29 cellular contexts compared by ENCODE assay signal in the genomic region with DNA sequence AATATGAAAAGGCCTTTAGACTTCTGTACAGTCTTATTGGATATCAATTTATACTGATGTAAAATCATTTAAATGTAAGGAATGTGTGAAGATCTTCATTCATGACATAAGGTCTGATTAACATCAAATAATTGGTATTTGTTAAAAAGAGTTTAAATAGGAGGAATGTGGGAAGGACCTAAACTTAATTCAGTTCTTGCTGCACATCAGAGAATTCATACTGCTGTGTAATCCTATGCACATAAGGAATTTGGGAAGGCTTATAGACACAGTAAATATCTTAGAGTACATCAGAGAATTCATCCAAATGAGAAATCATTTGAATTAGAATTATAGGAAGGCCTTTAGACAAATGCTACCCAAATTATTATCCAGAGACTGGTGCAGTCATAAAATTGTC. TPM values are rescaled to one million over a fixed set of nuclear protein-coding genes. Genes with fewer than 3 reads are reported as not detected.
"Had no signal": no experiment of that assay in that cellular context is flagged by ENCODE, and none has a peak within 500 bp of the region (broad histone marks: within the 10 kb centered on the region; RNA-seq: fewer than 3 reads in every experiment).

No MANE protein-coding gene starts in this region.

- DNase-seq: dorsolateral prefrontal cortex; effector CD4-positive, alpha-beta T cell; foreskin fibroblast; hypothalamus; immature natural killer cell; islet precursor cell; left ventricle myocardium superior; lower lobe of right lung; natural killer cell; occipital lobe; ovary; posterior cingulate gyrus; psoas muscle; right cardiac atrium; sigmoid colon; stimulated activated CD4-positive, alpha-beta T cell treated with anti-CD3 and anti-CD28 coated beads, Interleukin-2, amount 100 ng/mL, for 24 hours; stimulated activated CD4-positive, alpha-beta T cell treated with anti-CD3 and anti-CD28 coated beads, Interleukin-4, amount 100 ng/mL, for 24 hours; stimulated activated naive CD4-positive, alpha-beta T cell treated with Interleukin-2 at 50 U/mL for 16 hours; stomach; substantia nigra; testis; upper lobe of left lung had no signal

- H3K27ac ChIP-seq: dorsolateral prefrontal cortex, epithelial cell of prostate, lower lobe of right lung, ovary, psoas muscle, sigmoid colon, stomach, testis, tibial nerve, upper lobe of left lung had no signal

- H3K4me1 ChIP-seq: lower lobe of right lung, psoas muscle, sigmoid colon, stomach, testis, tibial nerve, upper lobe of left lung had no signal

- FAIRE-seq: colon had no signal

- H3K27ac Mint-ChIP-seq: immature natural killer cell; natural killer cell; stimulated activated effector memory CD8-positive, alpha-beta T cell treated with anti-CD3 and anti-CD28 coated beads, Interleukin-12 subunit alpha, Interleukin-12 subunit beta, amount 100 ng/mL, for 72 hours had no signal

- H3K9me3 ChIP-seq: testis had no signal

- H3K4me1 Mint-ChIP-seq: immature natural killer cell; natural killer cell; stimulated activated effector memory CD8-positive, alpha-beta T cell treated with anti-CD3 and anti-CD28 coated beads, Interleukin-12 subunit alpha, Interleukin-12 subunit beta, amount 100 ng/mL, for 72 hours had no signal

- H3K4me3 ChIP-seq: dorsolateral prefrontal cortex, lower lobe of right lung, ovary, psoas muscle, sigmoid colon, stomach, testis, tibial nerve, upper lobe of left lung had no signal

- H3K4me3 Mint-ChIP-seq: immature natural killer cell; natural killer cell; stimulated activated effector memory CD8-positive, alpha-beta T cell treated with anti-CD3 and anti-CD28 coated beads, Interleukin-12 subunit alpha, Interleukin-12 subunit beta, amount 100 ng/mL, for 72 hours had no signal

- ATAC-seq: esophagus mucosa; left ventricle myocardium superior; lower lobe of right lung; natural killer cell; psoas muscle; right cardiac atrium; stimulated activated effector memory CD8-positive, alpha-beta T cell treated with anti-CD3 and anti-CD28 coated beads, Interleukin-12 subunit alpha, Interleukin-12 subunit beta, amount 100 ng/mL, for 72 hours had no signal

- H3K36me3 ChIP-seq: ovary had no signal

- H3K27me3 ChIP-seq: dorsolateral prefrontal cortex, ovary, sigmoid colon, stomach, testis, tibial nerve, upper lobe of left lung had no signal

RNA-seq across cellular contexts. Expression of a gene that starts 46.6 kb away (rescaled TPM):
- total RNA-seq: natural killer cell, skeletal muscle tissue had no signal
- polyA plus RNA-seq: neural cell had no signal
